Comparison of ENCODE assay signal across 1 cellular context in genomic region chr16:88597856-88598491, GRCh38.
TF ChIP-seq lines count a peak whose summit lies in the region.

No MANE protein-coding gene starts in this region.

TF ChIP-seq in HepG2, 621 proteins besides CTCF, POLR2A, EP300 and RAD21 (continues in another document):
- TF ChIP-seq EEA1 (CRISPR knock-in tag; IDR thresholded peaks at IDR 0.05; ENCODE audit: borderline replicate concordance) (0 out of 2 replicates have a peak, but pooled peaks have one; percentile 44), ZNF263 (CRISPR knock-in tag; IDR thresholded peaks at IDR 0.05) (peak; percentile 88), ZSCAN29 (CRISPR knock-in tag; conservative IDR thresholded peaks at IDR 0.05) (0 out of 2 replicates have a peak, but pooled peaks have one; percentile 55), ZNF331 (CRISPR knock-in tag; IDR thresholded peaks at IDR 0.05) (peak; percentile 47), ARNT2 (CRISPR knock-in tag; IDR thresholded peaks at IDR 0.05; ENCODE audit: low read depth) (peak; percentile 38; the same call in 1 of the 2 replicates), FOXA3 (CRISPR knock-in tag; IDR thresholded peaks at IDR 0.05) (peak; percentile 92), ZFY (CRISPR knock-in tag; IDR thresholded peaks at IDR 0.05) (peak; percentile 64), ZNF777 (CRISPR knock-in tag; IDR thresholded peaks at IDR 0.05) (no peak), FOXO1 (CRISPR knock-in tag; IDR thresholded peaks at IDR 0.05) (peak; percentile 85; the same call in 1 of the 2 replicates), ZBTB38 (CRISPR knock-in tag; IDR thresholded peaks at IDR 0.05) (peak; percentile 80), HNF4G (IDR thresholded peaks at IDR 0.05; ENCODE audit: borderline replicate concordance, low read depth, low read length) (peak; percentile 86), HNF4G (CRISPR knock-in tag; IDR thresholded peaks at IDR 0.05; ENCODE audit: borderline replicate concordance, low read depth) (peak; percentile 76; the same call in 1 of the 2 replicates), FIP1L1 (IDR thresholded peaks at IDR 0.05; ENCODE audit: borderline replicate concordance, insufficient read depth, low read depth, low read length) (no peak), NFYB (CRISPR knock-in tag; IDR thresholded peaks at IDR 0.05) (no peak), ZSCAN31 (CRISPR knock-in tag; IDR thresholded peaks at IDR 0.05; ENCODE audit: low read depth) (peak; percentile 60; the same call in 1 of the 2 replicates), AHDC1 (CRISPR knock-in tag; IDR thresholded peaks at IDR 0.05; ENCODE audit: borderline replicate concordance) (no peak), ZNF543 (CRISPR knock-in tag; IDR thresholded peaks at IDR 0.05) (0 out of 2 replicates have a peak, but pooled peaks have one; percentile 42), KIAA2018 (CRISPR knock-in tag; IDR thresholded peaks at IDR 0.05; ENCODE audit: borderline replicate concordance) (no peak), ZNF280D (CRISPR knock-in tag; IDR thresholded peaks at IDR 0.05) (0 out of 2 replicates have a peak, but pooled peaks have one; percentile 53), ARNTL (CRISPR knock-in tag; IDR thresholded peaks at IDR 0.05) (no peak), TBX2 (CRISPR knock-in tag; IDR thresholded peaks at IDR 0.05; ENCODE audit: borderline replicate concordance) (peak; percentile 73), DBP (CRISPR knock-in tag; IDR thresholded peaks at IDR 0.05; ENCODE audit: not compliant biosample characterization) (no peak)
- TF ChIP-seq, protein P1, sequence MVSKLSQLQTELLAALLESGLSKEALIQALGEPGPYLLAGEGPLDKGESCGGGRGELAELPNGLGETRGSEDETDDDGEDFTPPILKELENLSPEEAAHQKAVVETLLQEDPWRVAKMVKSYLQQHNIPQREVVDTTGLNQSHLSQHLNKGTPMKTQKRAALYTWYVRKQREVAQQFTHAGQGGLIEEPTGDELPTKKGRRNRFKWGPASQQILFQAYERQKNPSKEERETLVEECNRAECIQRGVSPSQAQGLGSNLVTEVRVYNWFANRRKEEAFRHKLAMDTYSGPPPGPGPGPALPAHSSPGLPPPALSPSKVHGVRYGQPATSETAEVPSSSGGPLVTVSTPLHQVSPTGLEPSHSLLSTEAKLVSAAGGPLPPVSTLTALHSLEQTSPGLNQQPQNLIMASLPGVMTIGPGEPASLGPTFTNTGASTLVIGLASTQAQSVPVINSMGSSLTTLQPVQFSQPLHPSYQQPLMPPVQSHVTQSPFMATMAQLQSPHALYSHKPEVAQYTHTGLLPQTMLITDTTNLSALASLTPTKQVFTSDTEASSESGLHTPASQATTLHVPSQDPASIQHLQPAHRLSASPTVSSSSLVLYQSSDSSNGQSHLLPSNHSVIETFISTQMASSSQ (IDR thresholded peaks at IDR 0.05; ENCODE audit: low read depth) = no peak
- TF ChIP-seq, protein P1 (CRISPR knock-in tag; IDR thresholded peaks at IDR 0.05; ENCODE audit: borderline replicate concordance) = 0 out of 2 replicates have a peak, but pooled peaks have one; percentile 27
- TF ChIP-seq, protein P2, sequence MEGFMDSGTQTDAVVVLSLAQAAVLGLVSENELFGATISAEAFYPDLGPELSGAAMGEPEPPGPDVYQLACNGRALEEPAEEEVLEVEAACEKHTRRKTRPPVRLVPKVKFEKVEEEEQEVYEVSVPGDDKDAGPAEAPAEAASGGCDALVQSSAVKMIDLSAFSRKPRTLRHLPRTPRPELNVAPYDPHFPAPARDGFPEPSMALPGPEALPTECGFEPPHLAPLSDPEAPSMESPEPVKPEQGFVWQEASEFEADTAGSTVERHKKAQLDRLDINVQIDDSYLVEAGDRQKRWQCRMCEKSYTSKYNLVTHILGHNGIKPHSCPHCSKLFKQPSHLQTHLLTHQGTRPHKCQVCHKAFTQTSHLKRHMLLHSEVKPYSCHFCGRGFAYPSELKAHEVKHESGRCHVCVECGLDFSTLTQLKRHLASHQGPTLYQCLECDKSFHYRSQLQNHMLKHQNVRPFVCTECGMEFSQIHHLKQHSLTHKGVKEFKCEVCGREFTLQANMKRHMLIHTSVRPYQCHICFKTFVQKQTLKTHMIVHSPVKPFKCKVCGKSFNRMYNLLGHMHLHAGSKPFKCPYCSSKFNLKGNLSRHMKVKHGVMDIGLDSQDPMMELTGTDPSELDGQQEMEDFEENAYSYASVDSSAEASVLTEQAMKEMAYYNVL (CRISPR knock-in tag; IDR thresholded peaks at IDR 0.05; ENCODE audit: borderline replicate concordance) = no peak
- TF ChIP-seq, protein P3, sequence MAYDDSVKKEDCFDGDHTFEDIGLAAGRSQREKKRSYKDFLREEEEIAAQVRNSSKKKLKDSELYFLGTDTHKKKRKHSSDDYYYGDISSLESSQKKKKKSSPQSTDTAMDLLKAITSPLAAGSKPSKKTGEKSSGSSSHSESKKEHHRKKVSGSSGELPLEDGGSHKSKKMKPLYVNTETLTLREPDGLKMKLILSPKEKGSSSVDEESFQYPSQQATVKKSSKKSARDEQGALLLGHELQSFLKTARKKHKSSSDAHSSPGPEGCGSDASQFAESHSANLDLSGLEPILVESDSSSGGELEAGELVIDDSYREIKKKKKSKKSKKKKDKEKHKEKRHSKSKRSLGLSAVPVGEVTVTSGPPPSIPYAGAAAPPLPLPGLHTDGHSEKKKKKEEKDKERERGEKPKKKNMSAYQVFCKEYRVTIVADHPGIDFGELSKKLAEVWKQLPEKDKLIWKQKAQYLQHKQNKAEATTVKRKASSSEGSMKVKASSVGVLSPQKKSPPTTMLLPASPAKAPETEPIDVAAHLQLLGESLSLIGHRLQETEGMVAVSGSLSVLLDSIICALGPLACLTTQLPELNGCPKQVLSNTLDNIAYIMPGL (CRISPR knock-in tag; IDR thresholded peaks at IDR 0.05; ENCODE audit: borderline replicate concordance in 1 of 2, low read depth in 1 of 2) = no peak
